2 cellular contexts compared by ENCODE assay signal in the genomic region with DNA sequence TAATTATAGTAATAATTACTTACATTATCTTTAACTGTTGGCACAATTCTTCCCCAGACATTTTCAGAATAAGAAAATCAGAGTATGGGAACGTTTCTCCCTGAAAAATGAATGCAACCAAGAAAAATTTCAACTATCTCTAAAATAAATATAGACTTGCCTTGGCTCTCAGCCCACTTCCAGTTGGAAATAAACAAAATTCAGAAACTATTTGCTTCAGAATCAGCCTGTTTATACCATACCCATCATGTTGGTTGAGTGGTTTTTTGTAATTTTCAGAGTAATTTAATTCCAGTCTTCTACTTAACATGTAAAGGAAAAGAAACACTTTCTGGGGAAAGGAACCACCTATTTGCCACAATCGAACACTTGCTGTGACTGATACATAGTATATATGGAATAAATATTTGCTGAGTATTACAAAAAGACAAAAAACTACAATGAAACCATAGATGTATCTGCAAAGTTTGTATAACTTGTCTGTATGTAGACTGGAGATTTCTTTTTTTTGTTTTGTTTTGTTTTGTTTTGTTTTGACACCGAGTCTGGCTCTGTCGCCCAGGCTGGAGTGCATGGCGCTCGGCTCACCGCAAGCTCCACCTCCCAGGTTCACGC.
TF ChIP-seq lines count a peak whose summit lies in the region.

No MANE protein-coding gene starts in this region.

TF ChIP-seq in SK-N-SH, 30 proteins besides CTCF, POLR2A, EP300 and RAD21:
- TF ChIP-seq FOXJ3 (CRISPR knock-in tag; IDR thresholded peaks at IDR 0.05) = no peak
- TF ChIP-seq MXI1 (IDR thresholded peaks at IDR 0.05; ENCODE audit: low read depth, low read length) = no peak
- TF ChIP-seq SMC3 (IDR thresholded peaks at IDR 0.05; ENCODE audit: low read depth, low read length) = no peak
- TF ChIP-seq POLR2AphosphoS5 (IDR thresholded peaks at IDR 0.05; ENCODE audit: low read depth, low read length) = no peak
- TF ChIP-seq GABPA (IDR thresholded peaks at IDR 0.05; ENCODE audit: low read depth) = no peak
- TF ChIP-seq CHD2 (IDR thresholded peaks at IDR 0.05; ENCODE audit: low read length, partially characterized antibody) = no peak
- TF ChIP-seq YY1 (IDR thresholded peaks at IDR 0.05; ENCODE audit: low read depth) = no peak
- no peak for TF ChIP-seq RXRA (IDR thresholded peaks at IDR 0.05; ENCODE audit: borderline replicate concordance, low read depth)
- TF ChIP-seq, protein P1, sequence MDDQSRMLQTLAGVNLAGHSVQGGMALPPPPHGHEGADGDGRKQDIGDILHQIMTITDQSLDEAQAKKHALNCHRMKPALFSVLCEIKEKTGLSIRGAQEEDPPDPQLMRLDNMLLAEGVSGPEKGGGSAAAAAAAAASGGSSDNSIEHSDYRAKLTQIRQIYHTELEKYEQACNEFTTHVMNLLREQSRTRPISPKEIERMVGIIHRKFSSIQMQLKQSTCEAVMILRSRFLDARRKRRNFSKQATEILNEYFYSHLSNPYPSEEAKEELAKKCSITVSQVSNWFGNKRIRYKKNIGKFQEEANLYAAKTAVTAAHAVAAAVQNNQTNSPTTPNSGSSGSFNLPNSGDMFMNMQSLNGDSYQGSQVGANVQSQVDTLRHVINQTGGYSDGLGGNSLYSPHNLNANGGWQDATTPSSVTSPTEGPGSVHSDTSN (IDR thresholded peaks at IDR 0.05) = no peak
- TF ChIP-seq FOSL2 (IDR thresholded peaks at IDR 0.05; ENCODE audit: borderline replicate concordance, low read depth) = no peak
- TF ChIP-seq, protein P2, sequence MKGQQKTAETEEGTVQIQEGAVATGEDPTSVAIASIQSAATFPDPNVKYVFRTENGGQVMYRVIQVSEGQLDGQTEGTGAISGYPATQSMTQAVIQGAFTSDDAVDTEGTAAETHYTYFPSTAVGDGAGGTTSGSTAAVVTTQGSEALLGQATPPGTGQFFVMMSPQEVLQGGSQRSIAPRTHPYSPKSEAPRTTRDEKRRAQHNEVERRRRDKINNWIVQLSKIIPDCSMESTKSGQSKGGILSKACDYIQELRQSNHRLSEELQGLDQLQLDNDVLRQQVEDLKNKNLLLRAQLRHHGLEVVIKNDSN (IDR thresholded peaks at IDR 0.05; ENCODE audit: borderline replicate concordance, low read depth) = no peak
- TF ChIP-seq ZBTB33 (IDR thresholded peaks at IDR 0.05; ENCODE audit: borderline replicate concordance, low read depth) = no peak
TF ChIP-seq in SK-N-SH: peak in this region for 0.

TF ChIP-seq in SK-N-SH treated with all-trans-retinoic acid at 6 μM for 48 hours, 23 proteins besides CTCF, POLR2A, EP300 and RAD21:
- TF ChIP-seq ZFP30 (CRISPR knock-in tag; IDR thresholded peaks at IDR 0.05) (no peak), OSR1 (CRISPR knock-in tag; IDR thresholded peaks at IDR 0.05) (no peak), GLIS3 (CRISPR knock-in tag; IDR thresholded peaks at IDR 0.05) (no peak), TOX (CRISPR knock-in tag; IDR thresholded peaks at IDR 0.05; ENCODE audit: borderline replicate concordance) (no peak), ESRRG (CRISPR knock-in tag; IDR thresholded peaks at IDR 0.05) (no peak), TSHZ2 (CRISPR knock-in tag; IDR thresholded peaks at IDR 0.05) (no peak), RARB (CRISPR knock-in tag; IDR thresholded peaks at IDR 0.05) (no peak), ZC3H10 (CRISPR knock-in tag; IDR thresholded peaks at IDR 0.05) (no peak), PATZ1 (CRISPR knock-in tag; IDR thresholded peaks at IDR 0.05; ENCODE audit: borderline replicate concordance) (no peak), TCF4 (CRISPR knock-in tag; IDR thresholded peaks at IDR 0.05; ENCODE audit: borderline replicate concordance) (no peak), ZNF8 (CRISPR knock-in tag; IDR thresholded peaks at IDR 0.05) (no peak), ISL1 (CRISPR knock-in tag; IDR thresholded peaks at IDR 0.05) (no peak), SNAI2 (CRISPR knock-in tag; IDR thresholded peaks at IDR 0.05) (no peak), CSDC2 (CRISPR knock-in tag; IDR thresholded peaks at IDR 0.05) (no peak), POU6F1 (CRISPR knock-in tag; IDR thresholded peaks at IDR 0.05; ENCODE audit: borderline replicate concordance, low read depth) (no peak)
- TF ChIP-seq, protein P3, sequence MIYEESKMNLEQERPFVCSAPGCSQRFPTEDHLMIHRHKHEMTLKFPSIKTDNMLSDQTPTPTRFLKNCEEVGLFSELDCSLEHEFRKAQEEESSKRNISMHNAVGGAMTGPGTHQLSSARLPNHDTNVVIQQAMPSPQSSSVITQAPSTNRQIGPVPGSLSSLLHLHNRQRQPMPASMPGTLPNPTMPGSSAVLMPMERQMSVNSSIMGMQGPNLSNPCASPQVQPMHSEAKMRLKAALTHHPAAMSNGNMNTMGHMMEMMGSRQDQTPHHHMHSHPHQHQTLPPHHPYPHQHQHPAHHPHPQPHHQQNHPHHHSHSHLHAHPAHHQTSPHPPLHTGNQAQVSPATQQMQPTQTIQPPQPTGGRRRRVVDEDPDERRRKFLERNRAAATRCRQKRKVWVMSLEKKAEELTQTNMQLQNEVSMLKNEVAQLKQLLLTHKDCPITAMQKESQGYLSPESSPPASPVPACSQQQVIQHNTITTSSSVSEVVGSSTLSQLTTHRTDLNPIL (CRISPR knock-in tag; IDR thresholded peaks at IDR 0.05; ENCODE audit: low read depth) = no peak
